9 cellular contexts compared by ENCODE assay signal in genomic region chr14:64232095-64232830, GRCh38.
DNase-seq lines count a peak whose midpoint lies in the region; ATAC-seq and TF ChIP-seq lines count a peak whose summit lies in the region.
"Had no signal": no experiment of that assay in that cellular context is flagged by ENCODE, and none has a peak within 500 bp of the region (broad histone marks: within the 10 kb centered on the region; RNA-seq: fewer than 3 reads in every experiment).

No MANE protein-coding gene starts in this region.

- no peaks in the 10 kb centered on the region for H3K9me2 ChIP-seq in OCI-LY1 (ENCODE audit: low read depth, low read length)

- H3K36me3 ChIP-seq in OCI-LY1 (ENCODE audit: insufficient read depth, low read length) (peaks cover 58% of the 10 kb centered on the region), fibroblast of lung (ENCODE audit: control insufficient read depth, insufficient read depth, low read length) (no peaks in the 10 kb centered on the region)

- H3K27ac ChIP-seq in OCI-LY1 (ENCODE audit: low read depth, low read length, poor library complexity, severe bottlenecking): peak overlapping the region; percentile 99
- H3K27ac ChIP-seq in fibroblast of lung (ENCODE audit: insufficient read depth, low read length): peak overlapping the region; percentile 76

- H3K27ac Mint-ChIP-seq in stimulated activated naive CD8-positive, alpha-beta T cell treated with anti-CD3 and anti-CD28 coated beads, Interleukin-15, Interleukin-2, amounts not matched to agents 100 ng/mL and 50 ng/mL, for 24 hours: peak overlapping the region; percentile 93

- peaks cover 12% of the 10 kb centered on the region for H3K36me3 Mint-ChIP-seq in stimulated activated naive CD8-positive, alpha-beta T cell treated with anti-CD3 and anti-CD28 coated beads, Interleukin-15, Interleukin-2, amounts not matched to agents 100 ng/mL and 50 ng/mL, for 24 hours (ENCODE audit: low read depth)

- H3K4me1 ChIP-seq in OCI-LY1 (ENCODE audit: insufficient read depth, low read length, severe bottlenecking): peaks cover 96% of the 10 kb centered on the region
- peaks cover 16% of the 10 kb centered on the region for H3K4me1 ChIP-seq in fibroblast of lung (ENCODE audit: control insufficient read depth, extremely low read depth, insufficient read depth, low read length)

- DNase-seq in stimulated activated CD4-positive, alpha-beta T cell treated with anti-CD3 and anti-CD28 coated beads, Interleukin-1b, Interleukin-23, amount 100 ng/mL, for 48 hours: peak; percentile 27
- DNase-seq in stimulated activated CD4-positive, alpha-beta T cell treated with anti-CD3 and anti-CD28 coated beads, Interleukin-4, amount 100 ng/mL, for 1 hour: no peak
- DNase-seq in fibroblast of lung (ENCODE audit: low read depth in 2 of 2) (peak; percentile 92 to 98), NCI-H510A treated with DMSO at 0.1 percent for 48 hours (lab: John Stamatoyannopoulos, UW) (no peak), NCI-H524 treated with DMSO at 0.1 percent for 48 hours (lab: John Stamatoyannopoulos, UW) (no peak)

- H3K9me3 ChIP-seq in OCI-LY1 (ENCODE audit: low read length): no peaks in the 10 kb centered on the region
- no peaks in the 10 kb centered on the region for H3K9me3 ChIP-seq in fibroblast of lung (ENCODE audit: control insufficient read depth, insufficient read depth, low read depth, low read length)

- H3K4me2 ChIP-seq in OCI-LY1 (ENCODE audit: low read length) (peak overlapping the region; percentile 93), fibroblast of lung (ENCODE audit: extremely low read depth, insufficient read depth, low read length) (peak overlapping the region; percentile 70)

- H3K79me2 ChIP-seq in OCI-LY1 (ENCODE audit: insufficient read depth, low read length) (peaks cover 62% of the 10 kb centered on the region), fibroblast of lung (ENCODE audit: control insufficient read depth, insufficient read depth, low read length) (no peaks in the 10 kb centered on the region)

- H3K27me3 ChIP-seq in OCI-LY1 (ENCODE audit: insufficient read depth, low read length): no peaks in the 10 kb centered on the region
- peaks cover 9% of the 10 kb centered on the region for H3K27me3 ChIP-seq in fibroblast of lung (ENCODE audit: control insufficient read depth, insufficient read depth, low read length)

- no peak overlapping the region for H2AFZ ChIP-seq in OCI-LY1 (ENCODE audit: low read length)
- peak overlapping the region; percentile 20 for H2AFZ ChIP-seq in fibroblast of lung (ENCODE audit: low read length)

- TF ChIP-seq CTCF in OCI-LY1 (IDR thresholded peaks at IDR 0.05; ENCODE audit: low read length): no peak
- no peak for TF ChIP-seq CTCF in fibroblast of lung (conservative IDR thresholded peaks at IDR 0.05 in 1 of 2, IDR thresholded peaks at IDR 0.05 in 1 of 2; ENCODE audit: low read depth in 1 of 2, low read length in 2 of 2)

- no peaks in the 10 kb centered on the region for H4K20me1 ChIP-seq in OCI-LY1 (ENCODE audit: insufficient read depth, low read length)
- no peaks in the 10 kb centered on the region for H4K20me1 ChIP-seq in fibroblast of lung (ENCODE audit: control insufficient read depth, extremely low read depth, insufficient read depth, low read length)

- H3K4me3 ChIP-seq in OCI-LY1 (ENCODE audit: low read depth, low read length, poor library complexity, severe bottlenecking): peak overlapping the region; percentile 72
- no peak overlapping the region for H3K4me3 ChIP-seq in fibroblast of lung (replicated peaks in 1 of 4; ENCODE audit: control extremely low read depth in 1 of 4, insufficient read depth in 1 of 4, low read depth in 3 of 4, low read length in 4 of 4)

- no peaks in the 10 kb centered on the region for H3K9me3 Mint-ChIP-seq in stimulated activated naive CD8-positive, alpha-beta T cell treated with anti-CD3 and anti-CD28 coated beads, Interleukin-15, Interleukin-2, amounts not matched to agents 100 ng/mL and 50 ng/mL, for 24 hours
- H3K9me3 Mint-ChIP-seq: central memory CD8-positive, alpha-beta T cell had no signal

- no peak for ATAC-seq in GM18858 (IDR thresholded peaks at IDR 0.05; ENCODE audit: unreplicated experiment)

- H3F3A ChIP-seq in OCI-LY1 (ENCODE audit: insufficient read depth, low read length): peaks cover 3% of the 10 kb centered on the region; the same call in 1 of the 2 replicates

- peak overlapping the region; percentile 68 for H3K4me3 Mint-ChIP-seq in stimulated activated naive CD8-positive, alpha-beta T cell treated with anti-CD3 and anti-CD28 coated beads, Interleukin-15, Interleukin-2, amounts not matched to agents 100 ng/mL and 50 ng/mL, for 24 hours
- H3K4me3 Mint-ChIP-seq: central memory CD8-positive, alpha-beta T cell had no signal

- H3K27me3 Mint-ChIP-seq in stimulated activated naive CD8-positive, alpha-beta T cell treated with anti-CD3 and anti-CD28 coated beads, Interleukin-15, Interleukin-2, amounts not matched to agents 100 ng/mL and 50 ng/mL, for 24 hours: no peaks in the 10 kb centered on the region
- H3K27me3 Mint-ChIP-seq: central memory CD8-positive, alpha-beta T cell had no signal

- peak overlapping the region; percentile 87 for H3K9ac ChIP-seq in OCI-LY1 (ENCODE audit: low read length)
- peak overlapping the region; percentile 10 for H3K9ac ChIP-seq in fibroblast of lung (ENCODE audit: insufficient read depth, low read length)

- H3K4me1 Mint-ChIP-seq in stimulated activated naive CD8-positive, alpha-beta T cell treated with anti-CD3 and anti-CD28 coated beads, Interleukin-15, Interleukin-2, amounts not matched to agents 100 ng/mL and 50 ng/mL, for 24 hours (ENCODE audit: low read depth): peaks cover 49% of the 10 kb centered on the region

Comparison
In these comparisons a context has a peak if more than half of its experiments do, and no peak if none do; other contexts are left out.
1. DNase-seq: peak in stimulated activated CD4-positive, alpha-beta T cell treated with anti-CD3 and anti-CD28 coated beads, Interleukin-1b, Interleukin-23, amount 100 ng/mL, for 48 hours (single experiment) and fibroblast of lung (2 of 2); none in stimulated activated CD4-positive, alpha-beta T cell treated with anti-CD3 and anti-CD28 coated beads, Interleukin-4, amount 100 ng/mL, for 1 hour (single experiment), NCI-H510A treated with DMSO at 0.1 percent for 48 hours (single experiment) and NCI-H524 treated with DMSO at 0.1 percent for 48 hours (single experiment).